In genomic region chr5:19487484-19487883, GRCh38 we compare ENCODE assay signal across 7 cellular contexts.
"Had no signal": no experiment of that assay in that cellular context is flagged by ENCODE, and none has a peak within 500 bp of the region (broad histone marks: within the 10 kb centered on the region; RNA-seq: fewer than 3 reads in every experiment).

No MANE protein-coding gene starts in this region.

- ATAC-seq: GM23338 had no signal

- DNase-seq: H9, HCEC 1CT, Kasumi-1, KG1 had no signal

- H3K4me2 ChIP-seq: GM23338 had no signal

- H3K27ac ChIP-seq: HL-60 had no signal

- FAIRE-seq: H1 had no signal

- H2AFZ ChIP-seq: GM23338 had no signal

- H3K4me3 ChIP-seq: GM23338 had no signal
